ENCODE assay signal across 17 cellular contexts in the genomic region with DNA sequence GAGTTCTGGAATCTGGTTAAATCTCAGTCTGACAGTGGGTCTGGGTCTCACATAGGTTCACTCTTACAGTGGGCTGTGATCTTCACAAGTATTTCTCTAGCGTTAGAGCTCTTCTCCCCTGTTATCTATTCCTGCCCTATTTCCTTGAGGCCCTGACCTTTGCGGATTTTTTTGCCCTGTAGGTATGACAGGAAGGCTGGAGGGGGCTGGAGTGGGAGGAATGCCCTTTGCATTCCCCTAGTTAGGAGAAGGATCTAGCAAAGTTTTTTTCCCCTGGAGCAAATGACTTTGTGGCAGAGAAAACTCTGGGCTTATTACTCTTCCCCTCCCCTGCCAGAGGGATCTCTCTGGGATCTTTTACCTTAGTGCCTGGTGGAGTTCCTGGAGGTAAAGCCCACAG. TPM values are rescaled to one million over a fixed set of nuclear protein-coding genes. Genes with fewer than 3 reads are reported as not detected.
A peak's percentile ranks its signal among the peaks of the same experiment; 100 is the strongest.
DNase-seq lines count a peak whose midpoint lies in the region; ATAC-seq, FAIRE-seq and TF ChIP-seq lines count a peak whose summit lies in the region.
"Had no signal": no experiment of that assay in that cellular context is flagged by ENCODE, and none has a peak within 500 bp of the region (broad histone marks: within the 10 kb centered on the region; RNA-seq: fewer than 3 reads in every experiment).

No MANE protein-coding gene starts in this region.

- no peak overlapping the region for H3K14ac ChIP-seq in H1 (ENCODE audit: insufficient read length)

- ATAC-seq in CD4-positive, CD25-positive, alpha-beta regulatory T cell (ENCODE audit: low read depth in 2 of 2), result no peak
- ATAC-seq: A549 had no signal

- H3K27me3 Mint-ChIP-seq in CD4-positive, CD25-positive, alpha-beta regulatory T cell, result no peaks in the 10 kb centered on the region

- peak overlapping the region in 2 of 3 donors; percentile 4 to 34 for H3K27ac Mint-ChIP-seq in CD4-positive, CD25-positive, alpha-beta regulatory T cell

- H4K91ac ChIP-seq in H1 (replicated peaks; ENCODE audit: insufficient read length, low read length), result peak overlapping the region; percentile 16

- no peaks in the 10 kb centered on the region for H4K20me1 ChIP-seq in H1 (replicated peaks in 1 of 2; ENCODE audit: control insufficient read depth in 1 of 2, insufficient read depth in 2 of 2, low read length in 2 of 2)

- no peaks in the 10 kb centered on the region for H3K36me3 ChIP-seq in CD4-positive, CD25-positive, alpha-beta regulatory T cell (ENCODE audit: control insufficient read depth, insufficient read depth, low read length)
- H3K36me3 ChIP-seq in HUES6 (ENCODE audit: control insufficient read depth, insufficient read depth, low read length), result no peaks in the 10 kb centered on the region
- H3K36me3 ChIP-seq in H1 (ENCODE audit: control insufficient read depth in 2 of 4, insufficient read depth in 4 of 4, low read length in 3 of 4), result peaks cover 0 to 3% (median 1%) of the 10 kb centered on the region in 4 experiments; a peak in 1 of 8 replicates
- no peaks in the 10 kb centered on the region for H3K36me3 ChIP-seq in mesendoderm (ENCODE audit: control insufficient read depth, insufficient read depth, low read length)
- H3K36me3 ChIP-seq: HAP-1 had no signal

- H3K4me1 ChIP-seq in CD4-positive, CD25-positive, alpha-beta regulatory T cell (ENCODE audit: control insufficient read depth, insufficient read depth, low read length, poor library complexity, severe bottlenecking), result no peaks in the 10 kb centered on the region
- H3K4me1 ChIP-seq in HUES6 (ENCODE audit: control insufficient read depth, insufficient read depth, low read length) (peaks cover 29% of the 10 kb centered on the region), H1 (replicated peaks in 1 of 4; ENCODE audit: control insufficient read depth in 3 of 4, insufficient read depth in 4 of 4, low read length in 3 of 4) (peaks cover 1 to 23% (median 17%) of the 10 kb centered on the region in 4 experiments; a peak in 6 of 7 replicates), mesendoderm (ENCODE audit: control insufficient read depth, low read depth, low read length) (peaks cover 14% of the 10 kb centered on the region)

- H4K8ac ChIP-seq in H1 (ENCODE audit: extremely low read depth, insufficient read depth, low read length) (no peak overlapping the region), mesendoderm (ENCODE audit: low read depth, low read length) (no peak overlapping the region)

- H3K9me3 ChIP-seq in CD4-positive, CD25-positive, alpha-beta regulatory T cell (ENCODE audit: control insufficient read depth in 2 of 2, low read length in 2 of 2), result peaks cover 0 to 9% of the 10 kb centered on the region in 2 experiments
- H3K9me3 ChIP-seq in HUES6 (ENCODE audit: control insufficient read depth, insufficient read depth, low read depth, low read length) (peaks cover 12% of the 10 kb centered on the region), H1 (ENCODE audit: insufficient read depth in 2 of 2, low read depth in 1 of 2, low read length in 1 of 2) (peaks cover 6 to 7% of the 10 kb centered on the region in 2 experiments; a peak in 2 of 4 replicates)
- H3K9me3 ChIP-seq: A549, HAP-1 had no signal

- peaks cover 3% of the 10 kb centered on the region for H3K36me3 Mint-ChIP-seq in CD4-positive, CD25-positive, alpha-beta regulatory T cell

- TF ChIP-seq POLR2A in H1 (IDR thresholded peaks at IDR 0.05; ENCODE audit: control extremely low read depth in 1 of 2, low read depth in 2 of 2, low read length in 2 of 2), result no peak

- H4K5ac ChIP-seq in H1 (ENCODE audit: insufficient read length, low read depth, low read length) (no peak overlapping the region), mesendoderm (ENCODE audit: low read length) (no peak overlapping the region)

- H3K79me2 ChIP-seq in H1 (ENCODE audit: control insufficient read depth in 1 of 2, insufficient read depth in 2 of 2, low read length in 2 of 2) (peaks cover 0 to 6% of the 10 kb centered on the region in 2 experiments; a peak in 1 of 4 replicates), mesendoderm (ENCODE audit: control insufficient read depth, insufficient read depth, low read length) (no peaks in the 10 kb centered on the region)

- no peak for TF ChIP-seq EP300 in H1 (IDR thresholded peaks at IDR 0.05; ENCODE audit: borderline replicate concordance in 1 of 2, low read depth in 2 of 2, low read length in 2 of 2)

- H3K9ac ChIP-seq in HUES6 (ENCODE audit: low read length) (no peak overlapping the region), H1 (replicated peaks in 1 of 4; ENCODE audit: extremely low read depth in 1 of 4, low read depth in 3 of 4, low read length in 3 of 4) (no peak overlapping the region), mesendoderm (ENCODE audit: low read length) (peak overlapping the region; percentile 44)

- peak overlapping the region; percentile 44; the same call in 1 of the 2 replicates for H2BK12ac ChIP-seq in H1 (ENCODE audit: low read depth, low read length)

- H3K18ac ChIP-seq in H1 (ENCODE audit: extremely low read depth, low read length) (no peak overlapping the region), mesendoderm (ENCODE audit: low read length) (peak overlapping the region; percentile 56)

- no peak overlapping the region for H2AFZ ChIP-seq in H1 (ENCODE audit: low read length)

- H2BK15ac ChIP-seq in H1 (ENCODE audit: low read length), result no peak overlapping the region
- H2BK15ac ChIP-seq in mesendoderm (replicated peaks; ENCODE audit: low read depth), result no peak overlapping the region

- CTCF ChIA-PET in H1 (lab: Charles Lee; ENCODE audit: partially characterized antibody), result interaction anchor here (0.6 to 2.5 kb wide), 10 partner anchors 9 to 192 kb away, joined by 3 to 8 read pairs (median 4); no protein-coding TSS in a partner anchor

- H2BK20ac ChIP-seq in H1 (ENCODE audit: low read length), result no peak overlapping the region

- DNase-seq in CD4-positive, CD25-positive, alpha-beta regulatory T cell, result no peak
- DNase-seq in H1 (ENCODE audit: low read depth in 1 of 2, low spot score in 2 of 2) (no peak), mesendoderm (peak; percentile 90), middle frontal gyrus (ENCODE audit: extremely low spot score, low spot score) (no peak), HPDE6-E6E7 (ENCODE audit: extremely low spot score) (no peak), foreskin fibroblast (no peak)
- no peak for DNase-seq in stimulated activated CD8-positive, alpha-beta memory T cell treated with anti-CD3 and anti-CD28 coated beads, Interleukin-4, amount 100 ng/mL, for 48 hours
- DNase-seq: DMS153, KBM-7, NCI-H1436, NCI-H2081, NCI-H510A, NCI-H82 had no signal

- no peaks in the 10 kb centered on the region for H3K23me2 ChIP-seq in H1 (ENCODE audit: low read depth, low read length)

- H2AK5ac ChIP-seq in H1 (ENCODE audit: low read depth, low read length) (no peak overlapping the region), mesendoderm (ENCODE audit: low read length) (no peak overlapping the region)

- H3K4ac ChIP-seq in H1 (replicated peaks; ENCODE audit: insufficient read length, low read depth, low read length) (no peak overlapping the region), mesendoderm (ENCODE audit: low read depth, low read length) (no peak overlapping the region)

- no peak overlapping the region for H3K4me2 ChIP-seq in H1 (ENCODE audit: insufficient read depth in 1 of 2, low read depth in 2 of 2, low read length in 2 of 2)
- H3K4me2 ChIP-seq in mesendoderm (ENCODE audit: low read length), result no peak overlapping the region
- H3K4me2 ChIP-seq: A549 had no signal

- no peak overlapping the region for H3K23ac ChIP-seq in H1 (ENCODE audit: insufficient read length)
- H3K23ac ChIP-seq in mesendoderm (ENCODE audit: low read length), result no peak overlapping the region

- H3K4me3 ChIP-seq in CD4-positive, CD25-positive, alpha-beta regulatory T cell (ENCODE audit: low read depth, low read length), result no peak overlapping the region
- H3K4me3 ChIP-seq in HUES6 (ENCODE audit: low read depth, low read length) (no peak overlapping the region), H1 (ENCODE audit: extremely low read depth in 1 of 4, insufficient read depth in 2 of 4, low read depth in 3 of 4, low read length in 4 of 4) (no peak overlapping the region), mesendoderm (ENCODE audit: low read length) (no peak overlapping the region), foreskin fibroblast (ENCODE audit: low read depth in 1 of 2, low read length in 2 of 2) (no peak overlapping the region)
- H3K4me3 ChIP-seq: A549, HAP-1 had no signal

- H2BK120ac ChIP-seq in H1 (replicated peaks; ENCODE audit: low read depth, low read length), result no peak overlapping the region
- no peak overlapping the region for H2BK120ac ChIP-seq in mesendoderm (ENCODE audit: low read depth, low read length)

- H3K56ac ChIP-seq in H1 (replicated peaks; ENCODE audit: insufficient read length, low read depth, low read length) (no peak overlapping the region), mesendoderm (ENCODE audit: low read length) (peak overlapping the region; percentile 73)

- no peak for TF ChIP-seq CTCF in H1 (IDR thresholded peaks at IDR 0.05; ENCODE audit: control extremely low read depth in 1 of 3, insufficient read depth in 1 of 3, low read depth in 1 of 3, low read length in 3 of 3)
- TF ChIP-seq CTCF in foreskin fibroblast (IDR thresholded peaks at IDR 0.05; ENCODE audit: low read depth, low read length), result no peak

- POLR2A ChIA-PET in H1 (lab: Charles Lee; ENCODE audit: partially characterized antibody), result interaction anchor here (0.9 kb wide), 1 partner anchor 9 kb away, joined by 3 read pairs; no protein-coding TSS in a partner anchor

- peak overlapping the region; percentile 40; the same call in 1 of the 2 replicates for H2BK5ac ChIP-seq in H1 (ENCODE audit: low read depth, low read length)
- H2BK5ac ChIP-seq in mesendoderm (ENCODE audit: low read length), result no peak overlapping the region

- H3K4me1 Mint-ChIP-seq in CD4-positive, CD25-positive, alpha-beta regulatory T cell, result peaks cover 36 to 48% (median 41%) of the 10 kb centered on the region in 4 donors

- no peaks in the 10 kb centered on the region for H3K27me3 ChIP-seq in CD4-positive, CD25-positive, alpha-beta regulatory T cell (ENCODE audit: control insufficient read depth, insufficient read depth, low read length)
- H3K27me3 ChIP-seq in HUES6 (ENCODE audit: control insufficient read depth, insufficient read depth, low read length), result no peaks in the 10 kb centered on the region
- no peaks in the 10 kb centered on the region for H3K27me3 ChIP-seq in H1 (replicated peaks in 1 of 4; ENCODE audit: control insufficient read depth in 3 of 4, extremely low read depth in 1 of 4, insufficient read depth in 3 of 4, low read length in 3 of 4)
- no peaks in the 10 kb centered on the region for H3K27me3 ChIP-seq in mesendoderm (ENCODE audit: insufficient read depth, low read length, poor library complexity)

- TF ChIP-seq RAD21 in H1 (IDR thresholded peaks at IDR 0.05 in 1 of 2, conservative IDR thresholded peaks at IDR 0.05 in 1 of 2; ENCODE audit: low read depth in 2 of 2, low read length in 2 of 2), result no peak

- H3K79me1 ChIP-seq in H1 (ENCODE audit: low read depth, low read length) (no peaks in the 10 kb centered on the region), mesendoderm (ENCODE audit: low read length) (no peaks in the 10 kb centered on the region)

- no peak for FAIRE-seq in H1 (lab: Jason Lieb, UNC)
- FAIRE-seq: A549, HTR-8/SVneo had no signal

- no peak overlapping the region for H3K4me3 Mint-ChIP-seq in CD4-positive, CD25-positive, alpha-beta regulatory T cell

- no peak overlapping the region for H3K27ac ChIP-seq in CD4-positive, CD25-positive, alpha-beta regulatory T cell (ENCODE audit: insufficient read depth, low read length, poor library complexity, severe bottlenecking)
- H3K27ac ChIP-seq in HUES6 (ENCODE audit: low read depth, low read length) (0 out of 2 replicates have a peak overlapping the region, but pooled peaks have one; percentile 6), H1 (ENCODE audit: low read depth, low read length) (no peak overlapping the region), mesendoderm (ENCODE audit: low read depth, low read length) (peak overlapping the region; percentile 86)

- WGBS in H1 (ENCODE audit: extremely low coverage in 1 of 2, insufficient coverage in 1 of 2, insufficient read length in 1 of 2, insufficient replicate concordance in 2 of 2, low coverage in 1 of 2, low lambda C conversion rate in 2 of 2, missing lambda C conversion rate in 1 of 2), 2 experiments, result 70% methylated on average over 2 of the region's 2 CpGs; no CpG with 5 or more reads in 1 of the 2 experiments
- no CpG with 5 or more reads among the region's 2 CpGs for WGBS in mesendoderm (ENCODE audit: extremely low coverage, insufficient coverage, low lambda C conversion rate)

- H3K9me3 Mint-ChIP-seq in CD4-positive, CD25-positive, alpha-beta regulatory T cell, result peaks cover 0 to 3% (median 0%) of the 10 kb centered on the region in 7 donors

RNA-seq across cellular contexts. Expression of a gene that starts 49.2 kb away (rescaled TPM):
- 25.3 TPM for total RNA-seq in CD4-positive, CD25-positive, alpha-beta regulatory T cell
- polyA plus RNA-seq in CD4-positive, CD25-positive, alpha-beta regulatory T cell, result 10 to 100 TPM; 22.5 to 27.1 (median 25.7) TPM
- total RNA-seq in H1 (2021; fragmentation: NEBNext Ultra II Directional; extraction: Animal tissue kit (Norgen Biotek cat#: 25700)), result 20.5 and 20.6 TPM in 2 replicates
- 19.0 and 23.2 TPM in 2 replicates for polyA plus RNA-seq in H1 (2011; rRNA removed)
- 26.8 TPM for polyA plus RNA-seq in H1 (2011; cell fraction: cytosol; rRNA removed)
- polyA plus RNA-seq in H1 (2011; cell fraction: nucleus; rRNA removed), result 17.9 TPM
- polyA plus RNA-seq in H1 (2012, experiment 1 of 2), result 18.9 to 24.5 TPM (median 21.3 TPM) in 4 replicates
- polyA plus RNA-seq in H1 (2012, experiment 2 of 2), result 5.3 TPM
- 18.6 TPM for polyA plus RNA-seq in H1 (2013, experiment 1 of 2)
- 19.7 TPM for polyA plus RNA-seq in H1 (2013, experiment 2 of 2)
- polyA minus RNA-seq in H1 (2011; rRNA and poly(A)+ RNA removed), result 18.0 and 22.1 TPM in 2 replicates
- 11.7 TPM for polyA minus RNA-seq in H1 (2011; cell fraction: cytosol; rRNA and poly(A)+ RNA removed)
- 21.4 TPM for polyA minus RNA-seq in H1 (2011; cell fraction: nucleus; rRNA and poly(A)+ RNA removed)
- 17.1 TPM for polyA plus RNA-seq in mesendoderm (2013, experiment 1 of 2)
- polyA plus RNA-seq in mesendoderm (2013, experiment 2 of 2), result 16.8 TPM

Comparison
In these comparisons a context has a peak if more than half of its experiments do, and no peak if none do; other contexts are left out.
1. H3K27ac ChIP-seq: peak in HUES6 (single experiment) and mesendoderm (single experiment); none in CD4-positive, CD25-positive, alpha-beta regulatory T cell (single experiment) and H1 (single experiment).